15 cellular contexts compared by ENCODE assay signal in genomic region chr1:99566290-99567021, GRCh38.
"Had no signal": no experiment of that assay in that cellular context is flagged by ENCODE, and none has a peak within 500 bp of the region (broad histone marks: within the 10 kb centered on the region; RNA-seq: fewer than 3 reads in every experiment).

No MANE protein-coding gene starts in this region.

- H3K4me3 ChIP-seq: adrenal gland, cardiac muscle cell, esophagus muscularis mucosa had no signal

- H3K27me3 ChIP-seq: adrenal gland, cardiac muscle cell, esophagus muscularis mucosa had no signal

- H3K27ac Mint-ChIP-seq: activated naive CD4-positive, alpha-beta T cell treated with anti-CD3 and anti-CD28 coated beads, Interleukin-2, amount 50 U/mL, for 72 hours; dendritic cell treated with granulocyte-macrophage colony-stimulating factor and Interleukin-4, amounts not matched to agents 40 ng/mL and 50 ng/mL, for 4 days; nephron progenitor cell had no signal

- H3K27me3 Mint-ChIP-seq: dendritic cell treated with granulocyte-macrophage colony-stimulating factor and Interleukin-4, amounts not matched to agents 40 ng/mL and 50 ng/mL, for 4 days had no signal

- H3K36me3 Mint-ChIP-seq: activated naive CD4-positive, alpha-beta T cell treated with anti-CD3 and anti-CD28 coated beads, Interleukin-2, amount 50 U/mL, for 72 hours had no signal

- H3K36me3 ChIP-seq: adrenal gland, cardiac muscle cell, esophagus muscularis mucosa had no signal

- H3K27ac ChIP-seq: cardiac muscle cell, esophagus muscularis mucosa had no signal

- H3K4me3 Mint-ChIP-seq: dendritic cell treated with granulocyte-macrophage colony-stimulating factor and Interleukin-4, amounts not matched to agents 40 ng/mL and 50 ng/mL, for 4 days; nephron progenitor cell had no signal

- DNase-seq: activated CD4-positive, alpha-beta T cell treated with anti-CD3 and anti-CD28 coated beads for 1 hour; activated CD8-positive, alpha-beta memory T cell treated with anti-CD3 and anti-CD28 coated beads for 24 hours; activated CD8-positive, alpha-beta memory T cell treated with anti-CD3 and anti-CD28 coated beads, Interleukin-2, amount 50 U/mL, for 48 hours; activated gamma-delta T cell treated with Interleukin-2 at 50 U/mL for 16 hours; adrenal gland; effector CD8-positive, alpha-beta T cell; hippocampal formation; nephron progenitor cell; nucleus accumbens; stimulated activated naive CD4-positive, alpha-beta T cell; T1000 had no signal

- H3K4me1 Mint-ChIP-seq: nephron progenitor cell had no signal

- H3K9me3 ChIP-seq: adrenal gland, esophagus muscularis mucosa had no signal

- ATAC-seq: activated naive CD4-positive, alpha-beta T cell treated with anti-CD3 and anti-CD28 coated beads, Interleukin-2, amount 50 U/mL, for 72 hours had no signal
